ENCODE assay signal across 21 cellular contexts in the genomic region with DNA sequence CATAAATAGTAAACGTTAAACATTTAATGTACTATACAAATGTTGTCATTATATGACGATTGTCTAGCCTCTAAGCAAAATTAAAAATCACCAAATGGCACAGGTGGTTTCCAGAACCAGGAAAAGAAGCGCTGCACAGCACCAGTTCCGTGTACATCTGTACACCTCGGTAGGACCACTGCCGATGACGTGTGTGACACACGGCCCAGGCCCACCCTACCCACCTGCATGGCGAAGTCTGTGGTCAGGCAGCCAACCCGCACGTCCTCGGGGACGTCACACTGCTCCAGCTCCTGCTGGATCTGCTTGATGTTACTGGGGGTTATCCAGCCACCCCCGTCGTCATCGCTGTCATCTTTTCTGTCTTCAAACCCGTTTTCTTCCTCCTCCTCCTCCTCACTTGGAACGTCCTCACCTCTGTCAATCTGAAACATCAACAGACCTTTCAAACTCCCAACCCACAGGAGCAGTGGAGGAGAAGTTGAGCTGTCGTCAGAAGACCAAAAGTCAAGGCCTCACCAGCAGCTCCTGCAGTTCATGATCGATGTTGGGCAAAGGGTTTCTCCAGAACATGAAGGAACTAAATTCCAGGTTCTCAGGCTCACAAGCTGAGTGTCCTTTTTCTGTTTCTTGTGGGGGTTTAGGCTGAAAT.
"Had no signal": no experiment of that assay in that cellular context is flagged by ENCODE, and none has a peak within 500 bp of the region (broad histone marks: within the 10 kb centered on the region; RNA-seq: fewer than 3 reads in every experiment).

No MANE protein-coding gene starts in this region.

- DNase-seq: erythroblast; foreskin keratinocyte; immature natural killer cell; left lung; mesendoderm; naive B cell; occipital lobe; pancreas; retina; stimulated activated CD4-positive, alpha-beta T cell treated with anti-CD3 and anti-CD28 coated beads, Interleukin-2, amount 100 ng/mL, for 24 hours; stimulated activated CD4-positive, alpha-beta T cell treated with anti-CD3 and anti-CD28 coated beads, Interleukin-4, amount 100 ng/mL, for 4 hours; stimulated activated naive CD4-positive, alpha-beta T cell; thyroid gland; uterus had no signal

- H3K4me3 Mint-ChIP-seq: dendritic cell treated with granulocyte-macrophage colony-stimulating factor and Interleukin-4, amounts not matched to agents 40 ng/mL and 50 ng/mL, for 4 days; immature natural killer cell had no signal

- H3K27me3 Mint-ChIP-seq: dendritic cell treated with granulocyte-macrophage colony-stimulating factor and Interleukin-4, amounts not matched to agents 40 ng/mL and 50 ng/mL, for 4 days; naive B cell had no signal

- H3K9me3 Mint-ChIP-seq: dendritic cell treated with granulocyte-macrophage colony-stimulating factor and Interleukin-4, amounts not matched to agents 40 ng/mL and 50 ng/mL, for 4 days; immature natural killer cell; naive B cell; nephron had no signal

- H3K27ac Mint-ChIP-seq: dendritic cell treated with granulocyte-macrophage colony-stimulating factor and Interleukin-4, amounts not matched to agents 40 ng/mL and 50 ng/mL, for 4 days; naive B cell; nephron had no signal

- H3K4me3 ChIP-seq: left lung, lung, pancreas, prostate gland, suprapubic skin, thyroid gland, upper lobe of left lung, uterus had no signal

- ATAC-seq: foreskin keratinocyte, left lung, pancreas, sciatic nerve had no signal
